Comparison of ENCODE assay signal across 11 cellular contexts in the genomic region with DNA sequence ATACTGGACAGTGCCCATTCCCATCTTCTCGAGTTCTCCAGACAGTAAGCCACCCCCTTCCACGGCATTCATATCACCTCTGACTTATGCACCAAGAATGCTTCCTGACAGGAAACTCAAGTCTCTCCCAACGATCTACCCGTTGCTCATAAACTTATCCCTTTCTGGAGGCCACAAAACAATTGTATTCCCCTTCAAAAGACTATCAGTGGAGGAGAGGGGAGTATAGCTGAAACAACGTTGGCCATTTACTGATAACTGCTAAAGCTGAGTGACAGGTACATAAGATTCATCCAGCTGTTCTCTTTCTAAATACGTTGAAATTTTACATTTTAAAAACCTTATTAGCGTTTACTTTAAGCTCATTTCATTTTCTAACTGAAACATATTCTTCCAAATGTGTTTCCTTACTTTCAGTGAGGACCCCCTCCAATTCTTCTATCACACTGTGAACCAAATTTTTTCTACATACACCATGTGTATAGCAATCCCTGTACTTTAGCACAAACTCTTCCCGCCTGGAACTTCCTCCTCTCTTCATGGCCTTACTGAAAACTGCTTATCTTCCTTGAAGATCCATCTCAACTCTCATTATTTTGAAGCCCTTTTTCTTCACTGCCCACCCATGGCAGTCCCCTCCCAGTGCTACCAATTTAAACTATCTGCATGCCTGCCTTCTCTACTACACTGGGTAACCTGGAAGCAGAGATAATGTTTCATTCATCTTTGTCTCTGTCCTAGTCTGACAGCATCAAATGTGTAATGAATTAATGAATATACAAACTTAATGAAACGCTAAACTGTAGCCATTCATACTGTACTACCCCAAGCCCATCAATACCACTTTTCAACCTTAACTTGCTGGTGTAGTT. TPM values are rescaled to one million over a fixed set of nuclear protein-coding genes. Genes with fewer than 3 reads are reported as not detected.
DNase-seq lines count a peak whose midpoint lies in the region; ATAC-seq and TF ChIP-seq lines count a peak whose summit lies in the region.
"Had no signal": no experiment of that assay in that cellular context is flagged by ENCODE, and none has a peak within 500 bp of the region (broad histone marks: within the 10 kb centered on the region; RNA-seq: fewer than 3 reads in every experiment).

No MANE protein-coding gene starts in this region.

- peak; percentile 63 for DNase-seq in MCF 10A (ENCODE audit: unreplicated experiment)
- DNase-seq in breast epithelium (ENCODE audit: low spot score in 2 of 2), result no peak
- no peak for DNase-seq in T-helper 17 cell
- DNase-seq in glomerular endothelial cell (ENCODE audit: extremely low read depth, low read depth, low spot score), result peak; percentile 58
- DNase-seq in stromal cell of bone marrow (ENCODE audit: low read depth), result peak; percentile 30
- DNase-seq in activated naive CD8-positive, alpha-beta T cell treated with anti-CD3 and anti-CD28 coated beads for 36 hours, result no peak
- no peak for DNase-seq in NCI-H345 (lab: John Stamatoyannopoulos, UW)
- no peak for DNase-seq in Ammon's horn (ENCODE audit: low spot score)
- DNase-seq: Karpas-422 had no signal

- no peak for TF ChIP-seq POLR2A in breast epithelium (IDR thresholded peaks at IDR 0.05)

- H3K9me3 Mint-ChIP-seq in MCF 10A (ENCODE audit: unreplicated experiment), result no peaks in the 10 kb centered on the region
- H3K9me3 Mint-ChIP-seq in activated naive CD8-positive, alpha-beta T cell treated with anti-CD3 and anti-CD28 coated beads for 36 hours, result no peaks in the 10 kb centered on the region
- H3K9me3 Mint-ChIP-seq: neural progenitor cell had no signal

- H3K27me3 Mint-ChIP-seq in MCF 10A (ENCODE audit: insufficient read depth, unreplicated experiment) (no peaks in the 10 kb centered on the region), T-helper 17 cell (no peaks in the 10 kb centered on the region)
- no peaks in the 10 kb centered on the region for H3K27me3 Mint-ChIP-seq in activated naive CD8-positive, alpha-beta T cell treated with anti-CD3 and anti-CD28 coated beads for 36 hours
- H3K27me3 Mint-ChIP-seq: B cell had no signal

- no peak overlapping the region for H3K4me3 ChIP-seq in breast epithelium
- H3K4me3 ChIP-seq: neural progenitor cell had no signal

- POLR2A ChIA-PET in MCF 10A (lab: Yijun Ruan, JAX), result interaction anchor here (0.6 to 3.2 kb wide), 7 partner anchors 8 to 945 kb away, joined by 3 to 16 read pairs (median 5); no protein-coding TSS in a partner anchor

- peaks cover 34% of the 10 kb centered on the region for H3K4me1 Mint-ChIP-seq in MCF 10A (ENCODE audit: insufficient read depth, unreplicated experiment)
- H3K4me1 Mint-ChIP-seq in T-helper 17 cell, result peaks cover 26% of the 10 kb centered on the region
- H3K4me1 Mint-ChIP-seq in activated naive CD8-positive, alpha-beta T cell treated with anti-CD3 and anti-CD28 coated beads for 36 hours, result peaks cover 15% of the 10 kb centered on the region

- peak overlapping the region; percentile 22 for H3K4me3 Mint-ChIP-seq in MCF 10A (ENCODE audit: unreplicated experiment)
- no peak overlapping the region for H3K4me3 Mint-ChIP-seq in T-helper 17 cell
- no peak overlapping the region for H3K4me3 Mint-ChIP-seq in activated naive CD8-positive, alpha-beta T cell treated with anti-CD3 and anti-CD28 coated beads for 36 hours
- H3K4me3 Mint-ChIP-seq: B cell, neural progenitor cell had no signal

- CTCF ChIA-PET in MCF 10A (lab: Yijun Ruan, JAX), result interaction anchor here (0.5 to 0.6 kb wide), 3 partner anchors 24 to 103 kb away, joined by 3 read pairs; no protein-coding TSS in a partner anchor

- H3K27ac ChIP-seq in breast epithelium, result no peak overlapping the region
- H3K27ac ChIP-seq: neural progenitor cell had no signal

- no peaks in the 10 kb centered on the region for H3K4me1 ChIP-seq in breast epithelium
- H3K4me1 ChIP-seq: neural progenitor cell had no signal

- BruUV-seq in MCF 10A (replicated peaks; lab: Mats Ljungman, UMichigan), result no TSS peak

- intact Hi-C loops in MCF 10A (cut with micrococcal nuclease), result no loop called here
- intact Hi-C loops in breast epithelium (cut with DNase I; ENCODE audit: low total_unique reads), result no loop called here

- ATAC-seq in T-helper 17 cell, result no peak

- no peaks in the 10 kb centered on the region for H3K27me3 ChIP-seq in breast epithelium
- H3K27me3 ChIP-seq: neural progenitor cell had no signal

- H3K36me3 Mint-ChIP-seq in MCF 10A (ENCODE audit: insufficient read depth, unreplicated experiment) (peaks cover 27% of the 10 kb centered on the region), T-helper 17 cell (ENCODE audit: low read depth) (no peaks in the 10 kb centered on the region)
- H3K36me3 Mint-ChIP-seq in activated naive CD8-positive, alpha-beta T cell treated with anti-CD3 and anti-CD28 coated beads for 36 hours, result peaks cover 4% of the 10 kb centered on the region

- no peaks in the 10 kb centered on the region for H3K36me3 ChIP-seq in breast epithelium
- H3K36me3 ChIP-seq: neural progenitor cell had no signal

- H3K9me3 ChIP-seq in breast epithelium (no peaks in the 10 kb centered on the region), T-helper 17 cell (ENCODE audit: control insufficient read depth, low read length, poor library complexity, severe bottlenecking) (no peaks in the 10 kb centered on the region)

- TF ChIP-seq CTCF in MCF 10A (IDR thresholded peaks at IDR 0.05; ENCODE audit: unreplicated experiment), result no peak
- no peak for TF ChIP-seq CTCF in breast epithelium (IDR thresholded peaks at IDR 0.05)

- H3K27ac Mint-ChIP-seq in MCF 10A (ENCODE audit: low read depth, unreplicated experiment) (no peak overlapping the region), T-helper 17 cell (peak overlapping the region; percentile 5)
- H3K27ac Mint-ChIP-seq in activated naive CD8-positive, alpha-beta T cell treated with anti-CD3 and anti-CD28 coated beads for 36 hours, result no peak overlapping the region
- H3K27ac Mint-ChIP-seq: B cell, neural progenitor cell had no signal

RNA-seq across cellular contexts. Expression of a gene that starts 28.8 kb away (rescaled TPM):
- total RNA-seq in MCF 10A (2022) (70.6 and 81.2 TPM in 2 replicates), breast epithelium (10 to 100 TPM; 36.6 to 66.2 (median 64.0) TPM), T-helper 17 cell (10 to 100 TPM; 47.6 to 48.8 TPM), glomerular endothelial cell (32.1 and 51.8 TPM in 2 replicates)
- 10 to 100 TPM; 24.8 to 30.8 TPM for total RNA-seq in activated naive CD8-positive, alpha-beta T cell treated with anti-CD3 and anti-CD28 coated beads for 36 hours

Comparison
In these comparisons a context has a peak if more than half of its experiments do, and no peak if none do; other contexts are left out.
1. DNase-seq: peak in MCF 10A (single experiment), glomerular endothelial cell (single experiment) and stromal cell of bone marrow (single experiment); none in breast epithelium (0 of 2), T-helper 17 cell (0 of 3), activated naive CD8-positive, alpha-beta T cell treated with anti-CD3 and anti-CD28 coated beads for 36 hours (single experiment), NCI-H345 (single experiment) and Ammon's horn (single experiment).